15 cellular contexts compared by ENCODE assay signal in genomic region chr2:240959941-240960308, GRCh38. TPM values are rescaled to one million over a fixed set of nuclear protein-coding genes. Genes with fewer than 3 reads are reported as not detected.
DNase-seq lines count a peak whose midpoint lies in the region; ATAC-seq and TF ChIP-seq lines count a peak whose summit lies in the region.
"Had no signal": no experiment of that assay in that cellular context is flagged by ENCODE, and none has a peak within 500 bp of the region (broad histone marks: within the 10 kb centered on the region; RNA-seq: fewer than 3 reads in every experiment).

No MANE protein-coding gene starts in this region.

- ATAC-seq in body of pancreas (peak; percentile 6), GM21529 (IDR thresholded peaks at IDR 0.05; ENCODE audit: unreplicated experiment) (no peak)
- ATAC-seq: HCT116 had no signal

- H3K4me1 ChIP-seq in body of pancreas (peaks cover 7% of the 10 kb centered on the region), mesodermal cell (ENCODE audit: control insufficient read depth, insufficient read depth, low read length, poor library complexity, severe bottlenecking) (no peaks in the 10 kb centered on the region)

- no peak overlapping the region for H3K27ac ChIP-seq in body of pancreas
- H3K27ac ChIP-seq in mesodermal cell (ENCODE audit: low read depth, low read length, severe bottlenecking): peak overlapping the region; percentile 16

- no peaks in the 10 kb centered on the region for H3K36me3 ChIP-seq in H7 (replicated peaks; ENCODE audit: control insufficient read depth, insufficient read depth, low read length)
- H3K36me3 ChIP-seq in body of pancreas (replicated peaks in 1 of 2; ENCODE audit: insufficient read depth in 1 of 2, low read depth in 2 of 2): no peaks in the 10 kb centered on the region
- H3K36me3 ChIP-seq in mesodermal cell (ENCODE audit: control insufficient read depth, insufficient read depth, low read length): no peaks in the 10 kb centered on the region

- TF ChIP-seq POLR2A in body of pancreas (IDR thresholded peaks at IDR 0.05) (no peak), erythroblast (IDR thresholded peaks at IDR 0.05; ENCODE audit: low read length) (no peak)

- H3K27me3 ChIP-seq in H7 (ENCODE audit: control insufficient read depth, insufficient read depth, low read length): no peaks in the 10 kb centered on the region
- H3K27me3 ChIP-seq in body of pancreas: no peaks in the 10 kb centered on the region

- DNase-seq in H7 (peak; percentile 59), body of pancreas (no peak), NCI-H187 treated with DMSO at 0.1 percent for 48 hours (lab: John Stamatoyannopoulos, UW) (no peak), DMS53 treated with DMSO at 0.1 percent for 48 hours (lab: John Stamatoyannopoulos, UW; ENCODE audit: unreplicated experiment) (no peak), erythroblast (lab: John Stamatoyannopoulos, UW) (no peak)
- peak; percentile 13 for DNase-seq in stimulated activated CD8-positive, alpha-beta memory T cell treated with anti-CD3 and anti-CD28 coated beads, Interleukin-4, amount 100 ng/mL, for 48 hours
- DNase-seq: activated CD4-positive, CD25-positive, alpha-beta regulatory T cell treated with anti-CD3 and anti-CD28 coated beads, Interleukin-2, amount 50 U/mL, for 72 hours; activated naive CD4-positive, alpha-beta T cell treated with anti-CD3 and anti-CD28 coated beads for 36 hours; glutamatergic neuron; NCI-H446 had no signal

- intact Hi-C loops in body of pancreas (cut with DNase I): no loop called here

- TF ChIP-seq CTCF in body of pancreas (IDR thresholded peaks at IDR 0.05): no peak

- H3K9me3 ChIP-seq in body of pancreas (no peaks in the 10 kb centered on the region), mesodermal cell (ENCODE audit: control insufficient read depth, low read length) (no peaks in the 10 kb centered on the region)

- no peak overlapping the region for H3K4me3 ChIP-seq in H7 (ENCODE audit: insufficient read depth, low read depth, low read length)
- no peak overlapping the region for H3K4me3 ChIP-seq in body of pancreas
- H3K4me3 ChIP-seq in mesodermal cell (ENCODE audit: extremely low read depth, insufficient read depth, low read length, poor library complexity, severe bottlenecking): no peak overlapping the region

- 62 to 71% methylated on average over 11 to 14 of the region's 14 CpGs for WGBS in body of pancreas, 2 donors
- 93 to 95% methylated on average over 12 to 14 of the region's 14 CpGs for WGBS in mesodermal cell (ENCODE audit: insufficient coverage in 2 of 2), 2 experiments

RNA-seq across cellular contexts. Expression of gene SNED1, which starts 38.5 kb away (rescaled TPM):
- total RNA-seq in H7 (2014; rRNA removed; shearing (Covaris generic)): 0.52 and 1.1 TPM in 2 replicates
- 10 to 100 TPM; 13.5 to 33.0 TPM for total RNA-seq in body of pancreas
- polyA plus RNA-seq in mesodermal cell (2013, experiment 1 of 2): 2.2 TPM
- 1.6 TPM for polyA plus RNA-seq in mesodermal cell (2013, experiment 2 of 2)

RNA-seq across cellular contexts. Expression of gene CROCC2, which starts 53.8 kb away (rescaled TPM):
- total RNA-seq in H7 (2014; rRNA removed; shearing (Covaris generic)): 0.38 TPM in 1 of 2 replicates, not detected in the other
- under 1 TPM in 1 of 2 donors, not detected in 1; under 0.01 TPM for total RNA-seq in body of pancreas
- not detected for polyA plus RNA-seq in mesodermal cell (2013, experiment 1 of 2)
- not detected for polyA plus RNA-seq in mesodermal cell (2013, experiment 2 of 2)
- total RNA-seq: activated naive CD4-positive, alpha-beta T cell treated with anti-CD3 and anti-CD28 coated beads for 36 hours; epithelial cell of proximal tubule; pulmonary artery endothelial cell had no signal

Comparison
In these comparisons a context has a peak if more than half of its experiments do, and no peak if none do; other contexts are left out.
1. DNase-seq: peak in H7 (single experiment) and stimulated activated CD8-positive, alpha-beta memory T cell treated with anti-CD3 and anti-CD28 coated beads, Interleukin-4, amount 100 ng/mL, for 48 hours (single experiment); none in body of pancreas (0 of 4), NCI-H187 treated with DMSO at 0.1 percent for 48 hours (single experiment), DMS53 treated with DMSO at 0.1 percent for 48 hours (single experiment) and erythroblast (0 of 2).